In genomic region chr7:31023877-31024276, GRCh38 we compare ENCODE assay signal across 20 cellular contexts. TPM values are rescaled to one million over a fixed set of nuclear protein-coding genes. Genes with fewer than 3 reads are reported as not detected.
A peak's percentile ranks its signal among the peaks of the same experiment; 100 is the strongest.
DNase-seq lines count a peak whose midpoint lies in the region; ATAC-seq, FAIRE-seq and TF ChIP-seq lines count a peak whose summit lies in the region.
"Had no signal": no experiment of that assay in that cellular context is flagged by ENCODE, and none has a peak within 500 bp of the region (broad histone marks: within the 10 kb centered on the region; RNA-seq: fewer than 3 reads in every experiment).

No MANE protein-coding gene starts in this region.

- TF ChIP-seq CTCF in NB4 (IDR thresholded peaks at IDR 0.05; ENCODE audit: low read depth, low read length) (no peak), omental fat pad (IDR thresholded peaks at IDR 0.05) (no peak)

- H3K4me3 Mint-ChIP-seq in CD4-positive, alpha-beta memory T cell = peak overlapping the region in 3 of 8 donors; percentile 2 to 41 (median 6)
- no peak overlapping the region for H3K4me3 Mint-ChIP-seq in central memory CD8-positive, alpha-beta T cell
- H3K4me3 Mint-ChIP-seq: IgD-negative memory B cell, nephron had no signal

- H3K4me1 ChIP-seq in CD4-positive, alpha-beta memory T cell (ENCODE audit: insufficient read depth, low read length) = peaks cover 44% of the 10 kb centered on the region
- no peaks in the 10 kb centered on the region for H3K4me1 ChIP-seq in small intestine (ENCODE audit: control insufficient read depth in 2 of 2, insufficient read depth in 1 of 2, low read depth in 1 of 2, low read length in 1 of 2)
- H3K4me1 ChIP-seq: thyroid gland had no signal

- H3K27ac ChIP-seq in CD4-positive, alpha-beta memory T cell (ENCODE audit: low read depth, low read length) = no peak overlapping the region
- H3K27ac ChIP-seq in small intestine (ENCODE audit: low read depth in 1 of 2, low read length in 1 of 2) = no peak overlapping the region
- H3K27ac ChIP-seq: hepatocyte, HL-60, thyroid gland had no signal

- peaks cover 0 to 7% (median 2%) of the 10 kb centered on the region in 8 donors for H3K9me3 Mint-ChIP-seq in CD4-positive, alpha-beta memory T cell
- H3K9me3 Mint-ChIP-seq in central memory CD8-positive, alpha-beta T cell = no peaks in the 10 kb centered on the region
- H3K9me3 Mint-ChIP-seq: IgD-negative memory B cell, nephron had no signal

- H3K27me3 Mint-ChIP-seq in CD4-positive, alpha-beta memory T cell = peaks cover 0 to 2% of the 10 kb centered on the region in 2 donors
- H3K27me3 Mint-ChIP-seq in central memory CD8-positive, alpha-beta T cell = no peaks in the 10 kb centered on the region

- FAIRE-seq in small intestine (lab: Jason Lieb, UNC) = no peak
- FAIRE-seq: kidney had no signal

- no peaks in the 10 kb centered on the region for H3K36me3 ChIP-seq in CD4-positive, alpha-beta memory T cell (ENCODE audit: insufficient read depth, low read length)
- H3K36me3 ChIP-seq in small intestine (ENCODE audit: control insufficient read depth in 2 of 2, insufficient read depth in 2 of 2, low read length in 2 of 2) = no peaks in the 10 kb centered on the region
- H3K36me3 ChIP-seq: thyroid gland had no signal

- intact Hi-C loops in CD4-positive, alpha-beta memory T cell (cut with micrococcal nuclease) = no loop called here

- TF ChIP-seq POLR2A in NB4 (IDR thresholded peaks at IDR 0.05; ENCODE audit: extremely low read depth, insufficient read length) = no peak

- DNase-seq in CD4-positive, alpha-beta memory T cell = peak; percentile 32 to 77 (median 50)
- DNase-seq in NB4 (ENCODE audit: low read depth) (peak; percentile 65), omental fat pad (ENCODE audit: low spot score) (no peak), hypothalamus (lab: John Stamatoyannopoulos, UW) (no peak), small intestine (no peak)
- no peak for DNase-seq in central memory CD8-positive, alpha-beta T cell (ENCODE audit: low spot score in 2 of 2)
- DNase-seq: activated CD4-positive, CD25-positive, alpha-beta regulatory T cell treated with anti-CD3 and anti-CD28 coated beads, Interleukin-2, amount 50 U/mL, for 72 hours; kidney; mesenchymal stem cell; NCI-H187; NCI-H510A treated with DMSO at 0.1 percent for 48 hours; SIG-M5; thyroid gland had no signal

- no peaks in the 10 kb centered on the region for H3K36me3 Mint-ChIP-seq in CD4-positive, alpha-beta memory T cell
- peaks cover 2% of the 10 kb centered on the region for H3K36me3 Mint-ChIP-seq in central memory CD8-positive, alpha-beta T cell (ENCODE audit: insufficient read depth)
- H3K36me3 Mint-ChIP-seq: IgD-negative memory B cell had no signal

- peaks cover 21 to 53% (median 31%) of the 10 kb centered on the region in 4 donors for H3K4me1 Mint-ChIP-seq in CD4-positive, alpha-beta memory T cell
- peaks cover 23% of the 10 kb centered on the region for H3K4me1 Mint-ChIP-seq in central memory CD8-positive, alpha-beta T cell

- H3K4me3 ChIP-seq in CD4-positive, alpha-beta memory T cell (ENCODE audit: low read length in 2 of 2) = no peak overlapping the region
- H3K4me3 ChIP-seq in NB4 (ENCODE audit: low read depth, low read length) (no peak overlapping the region), small intestine (ENCODE audit: low read depth in 1 of 2, low read length in 2 of 2) (no peak overlapping the region)
- H3K4me3 ChIP-seq: hepatocyte, thyroid gland had no signal

- POLR2A ChIA-PET in CD4-positive, alpha-beta memory T cell (lab: Charles Lee; ENCODE audit: partially characterized antibody) = no interaction called here

- ATAC-seq in GM18502 (IDR thresholded peaks at IDR 0.05; ENCODE audit: poor library complexity, unreplicated experiment) = peak; percentile 46
- peak; percentile 52 for ATAC-seq in central memory CD8-positive, alpha-beta T cell (replicated peaks; ENCODE audit: extremely low read depth, poor library complexity, severe bottlenecking)
- ATAC-seq in omental fat pad (ENCODE audit: low FRiP score) = no peak

- H3K27me3 ChIP-seq in CD4-positive, alpha-beta memory T cell (ENCODE audit: insufficient read depth, low read length) = no peaks in the 10 kb centered on the region
- H3K27me3 ChIP-seq in small intestine (ENCODE audit: control insufficient read depth in 2 of 2, insufficient read depth in 2 of 2, low read length in 2 of 2) = no peaks in the 10 kb centered on the region
- H3K27me3 ChIP-seq: hepatocyte, thyroid gland had no signal

- H3K27ac Mint-ChIP-seq in CD4-positive, alpha-beta memory T cell = peak overlapping the region; percentile 23 to 95 (median 76)
- no peak overlapping the region for H3K27ac Mint-ChIP-seq in central memory CD8-positive, alpha-beta T cell (ENCODE audit: low read depth)
- H3K27ac Mint-ChIP-seq: IgD-negative memory B cell had no signal

- no peaks in the 10 kb centered on the region for H3K9me3 ChIP-seq in CD4-positive, alpha-beta memory T cell (ENCODE audit: control insufficient read depth in 1 of 2, low read length in 2 of 2)
- H3K9me3 ChIP-seq in small intestine (ENCODE audit: control insufficient read depth, low read depth) = no peaks in the 10 kb centered on the region
- H3K9me3 ChIP-seq: thyroid gland had no signal

- 78 to 90% (median 80%) methylated on average over 5 of the region's 5 CpGs for WGBS in small intestine, 3 donors

- CTCF ChIA-PET in CD4-positive, alpha-beta memory T cell (lab: Charles Lee; ENCODE audit: partially characterized antibody) = no interaction called here

RNA-seq across cellular contexts. Expression of gene ADCYAP1R1, which starts 28.2 kb away (rescaled TPM):
- not detected for total RNA-seq in CD4-positive, alpha-beta memory T cell
- polyA plus RNA-seq in CD4-positive, alpha-beta memory T cell = not detected
- total RNA-seq in omental fat pad = 10 to 100 TPM in 3 of 4 donors, 1 to 10 TPM in 1; 3.3 to 60.4 (median 15.7) TPM
- 1 to 10 TPM in 1 of 3 donors, under 1 TPM in 1, not detected in 1; under 0.01 to 4.4 TPM for polyA plus RNA-seq in small intestine
- total RNA-seq: kidney; T-helper 2 cell treated with Interferon-gamma antibody and Interleukin-4, amounts not matched to agents 100 ng/mL and 5 ng/mL, for 36 hours had no signal
- polyA plus RNA-seq: aorta, hepatocyte, IgD-negative memory B cell had no signal

Comparison
In these comparisons a context has a peak if more than half of its experiments do, and no peak if none do; other contexts are left out.
1. DNase-seq: peak in CD4-positive, alpha-beta memory T cell (5 of 5) and NB4 (single experiment); none in central memory CD8-positive, alpha-beta T cell (0 of 2), omental fat pad (single experiment), hypothalamus (0 of 51) and small intestine (single experiment).
2. RNA of gene ADCYAP1R1, which starts 28.2 kb away (total RNA-seq): 3.3 to 60.4 TPM in omental fat pad; not detected in CD4-positive, alpha-beta memory T cell; every median in the first group is over 4 times any median in the second.